Comparison of ENCODE assay signal across 20 cellular contexts in the genomic region with DNA sequence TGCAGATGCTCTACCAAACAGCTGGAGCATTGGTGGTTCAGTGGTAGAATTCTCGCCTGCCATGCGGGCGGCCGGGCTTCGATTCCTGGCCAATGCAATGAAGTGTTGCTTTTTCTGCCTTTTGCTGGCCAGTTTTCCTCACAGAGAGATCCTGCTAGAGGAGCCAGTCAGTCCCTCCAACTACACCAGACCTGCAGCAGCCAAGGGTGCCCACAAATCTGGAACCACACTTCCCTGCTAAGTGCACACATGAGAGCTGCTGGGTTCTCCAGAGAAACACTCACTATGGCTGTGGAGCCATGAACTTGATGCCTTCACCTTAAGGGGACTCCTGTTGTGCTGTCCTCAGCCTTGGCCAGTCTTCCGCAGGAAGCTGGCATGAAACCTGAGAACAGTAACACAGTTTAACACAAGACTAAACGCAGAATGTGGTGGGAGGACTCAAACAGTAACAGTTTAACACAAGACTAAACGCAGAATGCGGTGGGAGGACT. TPM values are rescaled to one million over a fixed set of nuclear protein-coding genes. Genes with fewer than 3 reads are reported as not detected.
DNase-seq lines count a peak whose midpoint lies in the region; ATAC-seq, FAIRE-seq and TF ChIP-seq lines count a peak whose summit lies in the region.
"Had no signal": no experiment of that assay in that cellular context is flagged by ENCODE, and none has a peak within 500 bp of the region (broad histone marks: within the 10 kb centered on the region; RNA-seq: fewer than 3 reads in every experiment).

No MANE protein-coding gene starts in this region.

- TF ChIP-seq CTCF in bronchial epithelial cell (IDR thresholded peaks at IDR 0.05; ENCODE audit: insufficient read depth, low read length, severe bottlenecking), result no peak

- H3K9ac ChIP-seq in skeletal muscle tissue (ENCODE audit: low read depth in 1 of 3, low read length in 3 of 3), result peak overlapping the region; percentile 14 to 69 (median 27)

- no peaks in the 10 kb centered on the region for H3K27me3 ChIP-seq in bronchial epithelial cell (ENCODE audit: control insufficient read depth, insufficient read depth, low read length)
- H3K27me3 ChIP-seq in skeletal muscle tissue (ENCODE audit: control insufficient read depth in 3 of 3, insufficient read depth in 3 of 3, low read length in 3 of 3), result no peaks in the 10 kb centered on the region
- H3K27me3 ChIP-seq: foreskin keratinocyte had no signal

- peaks cover 14 to 42% (median 36%) of the 10 kb centered on the region in 3 donors for H3K4me1 ChIP-seq in skeletal muscle tissue (ENCODE audit: control insufficient read depth in 3 of 3, insufficient read depth in 3 of 3, low read length in 3 of 3)
- H3K4me1 ChIP-seq: foreskin keratinocyte, HAP-1 had no signal

- no peak for DNase-seq in bronchial epithelial cell (ENCODE audit: low read depth)
- peak; percentile 93 for DNase-seq in left kidney (ENCODE audit: low read depth, low spot score)
- no peak for DNase-seq in H4 (ENCODE audit: low spot score)
- DNase-seq in NCI-H1048 (lab: John Stamatoyannopoulos, UW), result no peak
- DNase-seq: activated CD4-positive, alpha-beta T cell treated with anti-CD3 and anti-CD28 coated beads, Interleukin-2, amount 50 U/mL, for 1 hour; activated gamma-delta T cell treated with Interleukin-2 at 50 U/mL for 16 hours; cerebellar nuclear complex; COR-L47; effector memory CD8-positive, alpha-beta T cell; foreskin keratinocyte; Kasumi-1; NCI-H1092 treated with DMSO at 0.1 percent for 48 hours; NCI-H748 treated with DMSO at 0.1 percent for 48 hours; stimulated activated CD4-positive, alpha-beta T cell treated with anti-CD3 and anti-CD28 coated beads, Interleukin-4, amount 100 ng/mL, for 24 hours; T1000 had no signal

- no peaks in the 10 kb centered on the region for H3K9me3 ChIP-seq in skeletal muscle tissue (ENCODE audit: control insufficient read depth in 3 of 3, low read length in 3 of 3)
- H3K9me3 ChIP-seq: HAP-1 had no signal

- H3K27ac ChIP-seq in skeletal muscle tissue (ENCODE audit: low read depth, low read length), result peak overlapping the region; percentile 61
- H3K27ac ChIP-seq: foreskin keratinocyte had no signal

- FAIRE-seq in bronchial epithelial cell (lab: Jason Lieb, UNC), result peak; percentile 23

- H3K4me3 ChIP-seq in bronchial epithelial cell (ENCODE audit: low read depth, low read length) (no peak overlapping the region), skeletal muscle tissue (ENCODE audit: low read length in 3 of 3) (peak overlapping the region in 2 of 3 donors; percentile 6 to 18)
- H3K4me3 ChIP-seq: HAP-1, skin epidermis had no signal

- H3K36me3 ChIP-seq in bronchial epithelial cell (ENCODE audit: control insufficient read depth, insufficient read depth, low read length) (peaks cover 17% of the 10 kb centered on the region), skeletal muscle tissue (ENCODE audit: control insufficient read depth in 3 of 3, insufficient read depth in 3 of 3, low read length in 3 of 3) (peaks cover 20 to 34% (median 27%) of the 10 kb centered on the region in 3 donors)

- ATAC-seq in HG02938 (IDR thresholded peaks at IDR 0.05; ENCODE audit: unreplicated experiment) (peak; percentile 33), HG02885 (IDR thresholded peaks at IDR 0.05; ENCODE audit: poor library complexity, unreplicated experiment) (no peak)
- ATAC-seq: effector memory CD8-positive, alpha-beta T cell had no signal

RNA-seq across cellular contexts. Expression of a gene that starts 12.2 kb away (rescaled TPM):
- total RNA-seq in bronchial epithelial cell (18.4 and 36.0 TPM in 2 replicates), skeletal muscle tissue (15.1 TPM)
- 25.5 and 28.1 TPM in 2 replicates for total RNA-seq in H4 (2014; rRNA removed; shearing (Covaris generic))
